In the genomic region with DNA sequence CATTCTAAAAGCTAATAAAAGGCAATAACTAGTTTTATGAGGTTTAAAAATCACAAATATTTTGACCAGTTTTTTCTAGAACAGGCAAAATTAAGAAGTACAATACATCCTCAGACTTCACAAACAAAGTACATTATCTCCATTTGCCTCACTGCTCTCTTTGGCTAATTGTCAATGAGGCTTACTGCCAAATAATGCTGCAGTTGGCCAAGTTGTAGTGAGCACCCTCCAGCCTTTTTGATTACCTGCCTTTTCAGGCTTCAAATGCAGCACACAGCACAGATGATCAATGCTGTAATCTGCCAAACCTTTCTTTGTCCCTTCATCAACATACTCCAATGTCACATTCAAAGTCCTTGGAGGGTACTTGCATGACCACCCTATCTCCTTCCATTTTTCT, we compare ENCODE assay signal across 28 cellular contexts.
"Had no signal": no experiment of that assay in that cellular context is flagged by ENCODE, and none has a peak within 500 bp of the region (broad histone marks: within the 10 kb centered on the region; RNA-seq: fewer than 3 reads in every experiment).

No MANE protein-coding gene starts in this region.

- H3K27ac Mint-ChIP-seq: dendritic cell treated with granulocyte-macrophage colony-stimulating factor and Interleukin-4, amounts not matched to agents 40 ng/mL and 50 ng/mL, for 4 days; mesothelial cell of epicardium; naive B cell; natural killer cell treated with Interleukin-12 subunit alpha and Interleukin-12 subunit beta and Interleukin-15 and Interleukin-18, amount 100 ng/mL, for 72 hours; stimulated activated effector memory CD8-positive, alpha-beta T cell treated with anti-CD3 and anti-CD28 coated beads, Interleukin-12 subunit alpha, Interleukin-12 subunit beta, amount 100 ng/mL, for 72 hours; type B pancreatic cell had no signal

- DNase-seq: colonic mucosa; effector CD8-positive, alpha-beta T cell; foreskin keratinocyte; kidney; left lung; mesenchymal stem cell; mucosa of descending colon; naive B cell; sigmoid colon; stimulated activated CD4-positive, alpha-beta T cell treated with anti-CD3 and anti-CD28 coated beads, Interleukin-2, amount 100 ng/mL, for 24 hours; stimulated activated CD4-positive, alpha-beta T cell treated with anti-CD3 and anti-CD28 coated beads, Interleukin-4, amount 100 ng/mL, for 24 hours; stimulated activated naive CD4-positive, alpha-beta T cell treated with Interleukin-2 at 50 U/mL for 16 hours; stomach; thyroid gland had no signal

- H3K4me3 ChIP-seq: colonic mucosa, esophagus muscularis mucosa, gastroesophageal sphincter, heart left ventricle, hepatocyte, left lung, mucosa of descending colon, prostate gland, right atrium auricular region, sigmoid colon, stomach, thyroid gland had no signal

- ATAC-seq: foreskin keratinocyte; gastroesophageal sphincter; heart left ventricle; left lung; mucosa of descending colon; natural killer cell treated with Interleukin-12 subunit alpha and Interleukin-12 subunit beta and Interleukin-15 and Interleukin-18, amount 100 ng/mL, for 72 hours; stimulated activated effector memory CD8-positive, alpha-beta T cell treated with anti-CD3 and anti-CD28 coated beads, Interleukin-12 subunit alpha, Interleukin-12 subunit beta, amount 100 ng/mL, for 72 hours had no signal

- H3K27me3 ChIP-seq: colonic mucosa, esophagus muscularis mucosa, foreskin keratinocyte, gastroesophageal sphincter, heart left ventricle, hepatocyte, left lung, neutrophil, right atrium auricular region, sigmoid colon, stomach, thyroid gland had no signal

- H3K27ac ChIP-seq: colonic mucosa, esophagus muscularis mucosa, foreskin keratinocyte, gastroesophageal sphincter, heart left ventricle, hepatocyte, left lung, neutrophil, parathyroid adenoma, prostate gland, right atrium auricular region, sigmoid colon, stomach, thyroid gland had no signal

- H3K4me1 Mint-ChIP-seq: mesothelial cell of epicardium; naive B cell; neural crest cell; stimulated activated effector memory CD8-positive, alpha-beta T cell treated with anti-CD3 and anti-CD28 coated beads, Interleukin-12 subunit alpha, Interleukin-12 subunit beta, amount 100 ng/mL, for 72 hours had no signal

- H3K4me3 Mint-ChIP-seq: dendritic cell treated with granulocyte-macrophage colony-stimulating factor and Interleukin-4, amounts not matched to agents 40 ng/mL and 50 ng/mL, for 4 days; mesothelial cell of epicardium; naive B cell; natural killer cell treated with Interleukin-12 subunit alpha and Interleukin-12 subunit beta and Interleukin-15 and Interleukin-18, amount 100 ng/mL, for 72 hours; neural crest cell; stimulated activated effector memory CD8-positive, alpha-beta T cell treated with anti-CD3 and anti-CD28 coated beads, Interleukin-12 subunit alpha, Interleukin-12 subunit beta, amount 100 ng/mL, for 72 hours; type B pancreatic cell had no signal

- H3K4me1 ChIP-seq: colonic mucosa, esophagus muscularis mucosa, foreskin keratinocyte, gastroesophageal sphincter, heart left ventricle, left lung, parathyroid adenoma, prostate gland, right atrium auricular region, sigmoid colon, stomach, thyroid gland had no signal

- H3K9me3 ChIP-seq: colonic mucosa, esophagus muscularis mucosa, gastroesophageal sphincter, heart left ventricle, left lung, mucosa of descending colon, neutrophil, prostate gland, right atrium auricular region, sigmoid colon, stomach, thyroid gland had no signal

- H3K36me3 ChIP-seq: colonic mucosa, esophagus muscularis mucosa, gastroesophageal sphincter, heart left ventricle, left lung, neutrophil, prostate gland, right atrium auricular region, sigmoid colon, stomach, thyroid gland had no signal

- H3K36me3 Mint-ChIP-seq: mesothelial cell of epicardium; naive B cell; natural killer cell treated with Interleukin-12 subunit alpha and Interleukin-12 subunit beta and Interleukin-15 and Interleukin-18, amount 100 ng/mL, for 72 hours; stimulated activated effector memory CD8-positive, alpha-beta T cell treated with anti-CD3 and anti-CD28 coated beads, Interleukin-12 subunit alpha, Interleukin-12 subunit beta, amount 100 ng/mL, for 72 hours; type B pancreatic cell had no signal

- H3K9me3 Mint-ChIP-seq: dendritic cell treated with granulocyte-macrophage colony-stimulating factor and Interleukin-4, amounts not matched to agents 40 ng/mL and 50 ng/mL, for 4 days; mesothelial cell of epicardium; neural crest cell; type B pancreatic cell had no signal

- H3K27me3 Mint-ChIP-seq: dendritic cell treated with granulocyte-macrophage colony-stimulating factor and Interleukin-4, amounts not matched to agents 40 ng/mL and 50 ng/mL, for 4 days; naive B cell; natural killer cell treated with Interleukin-12 subunit alpha and Interleukin-12 subunit beta and Interleukin-15 and Interleukin-18, amount 100 ng/mL, for 72 hours; type B pancreatic cell had no signal
